18 cellular contexts compared by ENCODE assay signal in genomic region chr20:52809003-52809402, GRCh38.
DNase-seq lines count a peak whose midpoint lies in the region; ATAC-seq and TF ChIP-seq lines count a peak whose summit lies in the region.
"Had no signal": no experiment of that assay in that cellular context is flagged by ENCODE, and none has a peak within 500 bp of the region (broad histone marks: within the 10 kb centered on the region; RNA-seq: fewer than 3 reads in every experiment).

No MANE protein-coding gene starts in this region.

- H4K8ac ChIP-seq in neuronal stem cell (ENCODE audit: low read depth, low read length): no peak overlapping the region

- peaks cover 7% of the 10 kb centered on the region for H3K27me3 Mint-ChIP-seq in nephron progenitor cell (ENCODE audit: low read depth, poor library complexity)

- no CpG with 5 or more reads among the region's 5 CpGs for WGBS in neuronal stem cell (ENCODE audit: extremely low coverage in 2 of 2, insufficient read length in 2 of 2, insufficient replicate concordance in 1 of 2), 2 donors

- H2BK12ac ChIP-seq in neuronal stem cell (ENCODE audit: low read length): no peak overlapping the region

- no peaks in the 10 kb centered on the region for H3K36me3 Mint-ChIP-seq in nephron progenitor cell (ENCODE audit: low read depth)
- H3K36me3 Mint-ChIP-seq: CD8-positive, alpha-beta T cell had no signal

- H3K4me1 ChIP-seq in neuronal stem cell (ENCODE audit: control insufficient read depth in 2 of 2, insufficient read depth in 1 of 2, low read depth in 1 of 2, low read length in 2 of 2): peaks cover 0 to 2% of the 10 kb centered on the region in 2 donors
- H3K4me1 ChIP-seq: A549, Caco-2 had no signal

- no peak overlapping the region for H3K9ac ChIP-seq in neuronal stem cell (ENCODE audit: low read depth, low read length, poor library complexity)
- H3K9ac ChIP-seq: BLaER1 treated with 17β-estradiol and CSF1 and Interleukin-3, amounts not matched to agents 10 nM and 100 nM had no signal

- DNase-seq in NCI-H82 (lab: John Stamatoyannopoulos, UW): peak; percentile 34
- DNase-seq in NCI-H82 treated with DMSO at 0.1 percent for 48 hours (lab: John Stamatoyannopoulos, UW; ENCODE audit: unreplicated experiment): no peak
- peak; percentile 58 for DNase-seq in SK-N-DZ (ENCODE audit: low spot score)
- peak; percentile 2 for DNase-seq in nephron progenitor cell
- DNase-seq in neuronal stem cell (ENCODE audit: low spot score): no peak
- DNase-seq: AML-193; Caco-2; Calu3; CD4-positive, alpha-beta T cell; CD8-positive, alpha-beta T cell; DMS79 treated with DMSO at 0.1 percent for 48 hours; GF-D8 had no signal

- no peak overlapping the region for H3K14ac ChIP-seq in neuronal stem cell (ENCODE audit: low read length)

- H2BK5ac ChIP-seq in neuronal stem cell (ENCODE audit: low read length): no peak overlapping the region

- H3K9me3 Mint-ChIP-seq in nephron progenitor cell: no peaks in the 10 kb centered on the region
- H3K9me3 Mint-ChIP-seq: CD4-positive, alpha-beta T cell; CD8-positive, alpha-beta T cell had no signal

- H3K4me3 Mint-ChIP-seq in nephron progenitor cell: no peak overlapping the region
- H3K4me3 Mint-ChIP-seq: B cell; CD4-positive, alpha-beta T cell; CD8-positive, alpha-beta T cell had no signal

- H3K23ac ChIP-seq in neuronal stem cell (ENCODE audit: low read depth, low read length, poor library complexity): no peak overlapping the region

- H3K18ac ChIP-seq in neuronal stem cell (ENCODE audit: low read length): no peak overlapping the region

- no peak overlapping the region for H3K27ac Mint-ChIP-seq in nephron progenitor cell
- H3K27ac Mint-ChIP-seq: B cell; CD4-positive, alpha-beta T cell; CD8-positive, alpha-beta T cell had no signal

- peaks cover 48% of the 10 kb centered on the region for H3K4me1 Mint-ChIP-seq in nephron progenitor cell
- H3K4me1 Mint-ChIP-seq: B cell had no signal

- no peak for ATAC-seq in HG02763 (IDR thresholded peaks at IDR 0.05; ENCODE audit: unreplicated experiment)
- ATAC-seq: A549; CD8-positive, alpha-beta T cell had no signal

- no peak overlapping the region for H3K4me2 ChIP-seq in neuronal stem cell (ENCODE audit: insufficient read depth, low read length, poor library complexity, severe bottlenecking)
- H3K4me2 ChIP-seq: A549; BLaER1 treated with 17β-estradiol and CSF1 and Interleukin-3, amounts not matched to agents 10 nM and 100 nM had no signal

- no peak overlapping the region for H2AFZ ChIP-seq in neuronal stem cell (ENCODE audit: low read length)

- no peaks in the 10 kb centered on the region for H3K9me3 ChIP-seq in neuronal stem cell (replicated peaks in 1 of 2; ENCODE audit: control insufficient read depth in 2 of 2, insufficient read depth in 1 of 2, low read depth in 1 of 2, low read length in 2 of 2)
- H3K9me3 ChIP-seq: A549, Caco-2 had no signal

- H3K27me3 ChIP-seq in neuronal stem cell (ENCODE audit: control insufficient read depth in 3 of 3, insufficient read depth in 3 of 3, low read depth in 1 of 3, low read length in 3 of 3): no peaks in the 10 kb centered on the region
- H3K27me3 ChIP-seq: BLaER1 treated with 17β-estradiol and CSF1 and Interleukin-3, amounts not matched to agents 10 nM and 100 nM had no signal

- no peak overlapping the region for H2BK120ac ChIP-seq in neuronal stem cell (ENCODE audit: low read depth, low read length)

- H3K79me1 ChIP-seq in neuronal stem cell (ENCODE audit: low read depth, low read length): no peaks in the 10 kb centered on the region

- H2AK5ac ChIP-seq in neuronal stem cell (ENCODE audit: low read depth, low read length): no peak overlapping the region

- no peak overlapping the region for H3K4me3 ChIP-seq in neuronal stem cell (ENCODE audit: low read length in 2 of 2)
- H3K4me3 ChIP-seq: A549; BLaER1 treated with 17β-estradiol and CSF1 and Interleukin-3, amounts not matched to agents 10 nM and 100 nM had no signal

- no peak overlapping the region for H3K27ac ChIP-seq in neuronal stem cell (replicated peaks; ENCODE audit: low read length)
- H3K27ac ChIP-seq: 22Rv1; A549; BLaER1 treated with 17β-estradiol and CSF1 and Interleukin-3, amounts not matched to agents 10 nM and 100 nM; C4-2B had no signal

- H3K36me3 ChIP-seq in neuronal stem cell (replicated peaks in 1 of 2; ENCODE audit: control insufficient read depth in 2 of 2, insufficient read depth in 2 of 2, low read length in 2 of 2): no peaks in the 10 kb centered on the region
- H3K36me3 ChIP-seq: BLaER1 treated with 17β-estradiol and CSF1 and Interleukin-3, amounts not matched to agents 10 nM and 100 nM had no signal

- no peak for TF ChIP-seq CTCF in nephron progenitor cell (IDR thresholded peaks at IDR 0.05)

- H3K4ac ChIP-seq in neuronal stem cell (ENCODE audit: low read length): no peak overlapping the region

- H4K91ac ChIP-seq in neuronal stem cell (ENCODE audit: low read depth, low read length, poor library complexity): no peak overlapping the region

- H2BK15ac ChIP-seq in neuronal stem cell (ENCODE audit: low read length): no peak overlapping the region

Comparison
In these comparisons a context has a peak if more than half of its experiments do, and no peak if none do; other contexts are left out.
1. DNase-seq: peak in NCI-H82 (single experiment), SK-N-DZ (single experiment) and nephron progenitor cell (single experiment); none in NCI-H82 treated with DMSO at 0.1 percent for 48 hours (single experiment) and neuronal stem cell (single experiment).